In genomic region chr12:104694161-104694560, GRCh38 we compare ENCODE assay signal across 14 cellular contexts.
DNase-seq lines count a peak whose midpoint lies in the region; ATAC-seq and TF ChIP-seq lines count a peak whose summit lies in the region.
"Had no signal": no experiment of that assay in that cellular context is flagged by ENCODE, and none has a peak within 500 bp of the region (broad histone marks: within the 10 kb centered on the region; RNA-seq: fewer than 3 reads in every experiment).

No MANE protein-coding gene starts in this region.

- peaks cover 21% of the 10 kb centered on the region for H3K4me1 ChIP-seq in right cardiac atrium (ENCODE audit: control insufficient read depth, insufficient read depth, low read length)
- H3K4me1 ChIP-seq in upper lobe of right lung: peaks cover 25% of the 10 kb centered on the region
- peaks cover 5% of the 10 kb centered on the region for H3K4me1 ChIP-seq in left ventricle myocardium inferior

- DNase-seq in right cardiac atrium: no peak
- DNase-seq in left cardiac atrium: no peak
- no peak for DNase-seq in activated CD8-positive, alpha-beta T cell treated with anti-CD3 and anti-CD28 coated beads, Interleukin-2, amount 10 ng/mL, durations not matched to agents 7 days and 5 days
- no peak for DNase-seq in immature natural killer cell
- no peak for DNase-seq in upper lobe of right lung
- DNase-seq in retina: no peak
- DNase-seq in left ventricle myocardium inferior: no peak
- DNase-seq: activated CD4-positive, CD25-positive, alpha-beta regulatory T cell; activated gamma-delta T cell treated with Interleukin-2 at 50 U/mL for 16 hours; foreskin fibroblast; MM.1S had no signal

- ATAC-seq in right cardiac atrium (no peak), left cardiac atrium (no peak), upper lobe of right lung (peak; percentile 89), GM18511 (IDR thresholded peaks at IDR 0.05; ENCODE audit: unreplicated experiment) (no peak)
- ATAC-seq in activated CD8-positive, alpha-beta T cell treated with anti-CD3 and anti-CD28 coated beads, Interleukin-2, amount 10 ng/mL, durations not matched to agents 7 days and 5 days: no peak

- POLR2A ChIA-PET in activated CD8-positive, alpha-beta T cell treated with anti-CD3 and anti-CD28 coated beads, Interleukin-2, amount 10 ng/mL, durations not matched to agents 7 days and 5 days (lab: Charles Lee): interaction anchor here (1.8 to 2.7 kb wide), 2 partner anchors 11 to 26 kb away, joined by 5 to 15 read pairs; no protein-coding TSS in a partner anchor

- H3K4me3 ChIP-seq in right cardiac atrium (ENCODE audit: low read length) (no peak overlapping the region), upper lobe of right lung (no peak overlapping the region), left ventricle myocardium inferior (no peak overlapping the region)
- H3K4me3 ChIP-seq: coronary artery, SK-N-MC had no signal

- H3K27ac ChIP-seq in right cardiac atrium (ENCODE audit: low read length): peak overlapping the region; percentile 38
- no peak overlapping the region for H3K27ac ChIP-seq in upper lobe of right lung
- no peak overlapping the region for H3K27ac ChIP-seq in left ventricle myocardium inferior (replicated peaks)
- H3K27ac ChIP-seq: coronary artery, SK-N-MC had no signal

- TF ChIP-seq CTCF in upper lobe of right lung (IDR thresholded peaks at IDR 0.05) (no peak), left ventricle myocardium inferior (IDR thresholded peaks at IDR 0.05; ENCODE audit: borderline replicate concordance) (no peak)

- 83% methylated on average over 4 of the region's 4 CpGs for WGBS in right cardiac atrium

- H3K27ac Mint-ChIP-seq in activated CD8-positive, alpha-beta T cell treated with anti-CD3 and anti-CD28 coated beads, Interleukin-2, amount 10 ng/mL, durations not matched to agents 7 days and 5 days: peak overlapping the region; percentile 75
- H3K27ac Mint-ChIP-seq in immature natural killer cell: peak overlapping the region in 5 of 6 donors; percentile 18 to 79 (median 63)

- CTCF ChIA-PET in activated CD8-positive, alpha-beta T cell treated with anti-CD3 and anti-CD28 coated beads, Interleukin-2, amount 10 ng/mL, durations not matched to agents 7 days and 5 days (lab: Charles Lee): interaction anchor here (1.2 to 1.5 kb wide), 2 partner anchors 10 to 23 kb away, joined by 3 to 5 read pairs; no protein-coding TSS in a partner anchor

- H3K36me3 ChIP-seq in upper lobe of right lung: no peaks in the 10 kb centered on the region
- H3K36me3 ChIP-seq in left ventricle myocardium inferior: no peaks in the 10 kb centered on the region

- H3K36me3 Mint-ChIP-seq in activated CD8-positive, alpha-beta T cell treated with anti-CD3 and anti-CD28 coated beads, Interleukin-2, amount 10 ng/mL, durations not matched to agents 7 days and 5 days (ENCODE audit: low read depth): peaks cover 65% of the 10 kb centered on the region
- H3K36me3 Mint-ChIP-seq in immature natural killer cell: peaks cover 0 to 5% (median 3%) of the 10 kb centered on the region in 3 donors

- H3K4me1 Mint-ChIP-seq in activated CD8-positive, alpha-beta T cell treated with anti-CD3 and anti-CD28 coated beads, Interleukin-2, amount 10 ng/mL, durations not matched to agents 7 days and 5 days (ENCODE audit: low read depth): peaks cover 88% of the 10 kb centered on the region
- peaks cover 90 to 97% of the 10 kb centered on the region in 2 donors for H3K4me1 Mint-ChIP-seq in immature natural killer cell

- no peak overlapping the region for H3K4me3 Mint-ChIP-seq in activated CD8-positive, alpha-beta T cell treated with anti-CD3 and anti-CD28 coated beads, Interleukin-2, amount 10 ng/mL, durations not matched to agents 7 days and 5 days
- H3K4me3 Mint-ChIP-seq in immature natural killer cell: peak overlapping the region; percentile 3 to 62 (median 46)

- no peaks in the 10 kb centered on the region for H3K27me3 Mint-ChIP-seq in activated CD8-positive, alpha-beta T cell treated with anti-CD3 and anti-CD28 coated beads, Interleukin-2, amount 10 ng/mL, durations not matched to agents 7 days and 5 days (ENCODE audit: low read depth)
- H3K27me3 Mint-ChIP-seq in immature natural killer cell (ENCODE audit: low read depth in 3 of 3): peaks cover 1 to 23% (median 21%) of the 10 kb centered on the region in 3 donors

- intact Hi-C loops in right cardiac atrium (cut with DNase I): no loop called here
- intact Hi-C loops in left cardiac atrium (cut with DNase I): no loop called here
- intact Hi-C loops in upper lobe of right lung (cut with DNase I): no loop called here
- intact Hi-C loops in left ventricle myocardium inferior (cut with micrococcal nuclease): no loop called here

- H3K27me3 ChIP-seq in right cardiac atrium (ENCODE audit: control insufficient read depth, insufficient read depth) (no peaks in the 10 kb centered on the region), upper lobe of right lung (no peaks in the 10 kb centered on the region), left ventricle myocardium inferior (ENCODE audit: low read depth) (no peaks in the 10 kb centered on the region)

- H3K9me3 ChIP-seq in right cardiac atrium (ENCODE audit: control insufficient read depth, low read length): no peaks in the 10 kb centered on the region
- no peaks in the 10 kb centered on the region for H3K9me3 ChIP-seq in upper lobe of right lung
- H3K9me3 ChIP-seq in left ventricle myocardium inferior (replicated peaks): peaks cover 6% of the 10 kb centered on the region

- peaks cover 4% of the 10 kb centered on the region for H3K9me3 Mint-ChIP-seq in activated CD8-positive, alpha-beta T cell treated with anti-CD3 and anti-CD28 coated beads, Interleukin-2, amount 10 ng/mL, durations not matched to agents 7 days and 5 days (ENCODE audit: insufficient read depth)
- no peaks in the 10 kb centered on the region for H3K9me3 Mint-ChIP-seq in immature natural killer cell
